In genomic region chr19:13043285-13043684, GRCh38 we compare ENCODE assay signal across 1 cellular context.
TF ChIP-seq lines count a peak whose summit lies in the region.

No MANE protein-coding gene starts in this region.

TF ChIP-seq in K562, 482 proteins besides CTCF, POLR2A, EP300 and RAD21:
- TF ChIP-seq CEBPG (CRISPR knock-in tag; IDR thresholded peaks at IDR 0.05) (0 out of 2 replicates have a peak, but pooled peaks have one; percentile 18), CEBPG (tag; conservative IDR thresholded peaks at IDR 0.05 in 1 of 2, IDR thresholded peaks at IDR 0.05 in 1 of 2) (no peak), ZNF589 (CRISPR knock-in tag; IDR thresholded peaks at IDR 0.05; ENCODE audit: low read depth) (no peak)
TF ChIP-seq in K562: peak in this region for 1.
